In the genomic region with DNA sequence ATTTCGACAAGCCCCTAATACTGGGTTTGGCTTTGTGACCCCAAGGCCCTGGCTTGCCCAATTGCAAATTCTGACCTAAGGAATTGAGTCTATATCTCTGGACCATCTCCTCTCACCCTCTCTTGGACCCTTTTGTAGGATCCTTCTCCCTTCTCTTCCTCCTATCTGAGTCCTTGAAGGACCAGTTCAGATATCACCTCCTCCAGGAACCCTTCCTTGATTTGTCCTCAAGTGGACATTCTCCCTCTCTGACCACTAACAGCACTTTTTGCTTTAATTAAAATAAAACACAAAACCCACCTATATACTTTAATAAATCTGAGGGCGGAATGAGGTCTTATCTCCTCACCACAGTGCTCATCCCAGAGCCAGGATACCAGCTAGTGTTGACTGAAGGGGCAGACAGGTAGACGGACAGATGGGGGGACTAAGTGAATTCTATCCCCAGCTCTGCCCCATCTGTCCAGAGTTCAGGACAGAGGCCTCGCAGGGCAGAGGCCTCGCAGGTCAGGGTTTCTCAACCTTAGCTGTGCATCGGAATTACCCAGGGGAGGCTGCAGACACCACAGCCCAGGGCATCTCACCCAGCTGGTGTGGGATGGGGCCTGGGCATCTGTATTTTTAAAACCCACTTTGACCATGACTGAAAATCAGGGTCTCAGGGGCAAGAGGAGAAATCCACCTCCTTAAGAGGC, we compare ENCODE assay signal across 14 cellular contexts. TPM values are rescaled to one million over a fixed set of nuclear protein-coding genes. Genes with fewer than 3 reads are reported as not detected.
DNase-seq lines count a peak whose midpoint lies in the region; ATAC-seq, FAIRE-seq and TF ChIP-seq lines count a peak whose summit lies in the region.
"Had no signal": no experiment of that assay in that cellular context is flagged by ENCODE, and none has a peak within 500 bp of the region (broad histone marks: within the 10 kb centered on the region; RNA-seq: fewer than 3 reads in every experiment).

No MANE protein-coding gene starts in this region.

- ATAC-seq in HepG2 (peak; percentile 39), right lobe of liver (no peak), pancreas (no peak), GM21529 (IDR thresholded peaks at IDR 0.05; ENCODE audit: unreplicated experiment) (no peak)

- H3K9ac ChIP-seq in HepG2 (ENCODE audit: insufficient read depth, low read depth, low read length): peak overlapping the region; percentile 25
- H3K9ac ChIP-seq: parathyroid adenoma had no signal

- CTCF ChIA-PET in HepG2 (lab: Yijun Ruan, JAX; ENCODE audit: low intra/inter-chr PET ratio, low total read pairs): interaction anchor here (1.8 to 2.0 kb wide), 2 partner anchors 12 kb away, joined by 8 read pairs; partner anchors contain the start of gene ACBD4

- TF ChIP-seq POLR2A in HepG2 (IDR thresholded peaks at IDR 0.05; ENCODE audit: insufficient read depth in 1 of 2, low read depth in 2 of 2, low read length in 2 of 2) (no peak), right lobe of liver (IDR thresholded peaks at IDR 0.05) (no peak), vagina (IDR thresholded peaks at IDR 0.05) (no peak)

- in situ Hi-C loops in HepG2 (cut with HindIII; ENCODE audit: extremely low pct_ligation_motif_present, low pct_unique_long_range_greater_than_20kb): no loop called here

- BruUV-seq in HepG2 (replicated peaks; lab: Mats Ljungman, UMichigan): no TSS peak

- POLR2A ChIA-PET in HepG2 (lab: Yijun Ruan, JAX): interaction anchor here (0.7 to 5.1 kb wide), 10 partner anchors 9 to 79 kb away, joined by 3 to 27 read pairs (median 5); partner anchors contain the start of genes ACBD4, HEXIM1, HEXIM2 and NMT1

- peak overlapping the region in 1 of 3 experiments; percentile 31; a peak in 2 of 6 replicates for H3K4me3 ChIP-seq in HepG2 (replicated peaks in 1 of 3; ENCODE audit: insufficient read depth in 1 of 3, low read depth in 2 of 3, low read length in 3 of 3)
- no peak overlapping the region for H3K4me3 ChIP-seq in right lobe of liver
- no peak overlapping the region for H3K4me3 ChIP-seq in vagina
- H3K4me3 ChIP-seq in pancreas: no peak overlapping the region

- H3K4me3 Mint-ChIP-seq in osteocyte (ENCODE audit: unreplicated experiment): no peak overlapping the region
- H3K4me3 Mint-ChIP-seq: immature natural killer cell had no signal

- intact Hi-C loops in HepG2 (cut with micrococcal nuclease; ENCODE audit: unreplicated experiment): no loop called here
- intact Hi-C loops in right lobe of liver (cut with DNase I): loop anchor here (10.0 kb wide), 2 partner anchors 198 to 208 kb away; partner anchors contain the start of gene GFAP (in 1 of the 2)
- intact Hi-C loops in vagina (cut with DNase I): no loop called here
- intact Hi-C loops in pancreas (cut with DNase I): no loop called here

- H3K4me1 ChIP-seq in HepG2 (ENCODE audit: insufficient read depth, low read length): peaks cover 58% of the 10 kb centered on the region
- H3K4me1 ChIP-seq in right lobe of liver: no peaks in the 10 kb centered on the region
- peaks cover 44% of the 10 kb centered on the region for H3K4me1 ChIP-seq in vagina
- peaks cover 0 to 5% (median 0%) of the 10 kb centered on the region in 3 donors for H3K4me1 ChIP-seq in pancreas

- peak; percentile 35 for DNase-seq in HepG2 (ENCODE audit: low spot score)
- DNase-seq in right lobe of liver: no peak
- DNase-seq in epithelial cell of prostate (ENCODE audit: low read depth, low spot score): no peak
- no peak for DNase-seq in osteocyte (ENCODE audit: extremely low spot score, unreplicated experiment)
- DNase-seq in vagina (ENCODE audit: extremely low spot score in 2 of 2): no peak
- no peak for DNase-seq in pancreas
- no peak for DNase-seq in AML-193 (lab: John Stamatoyannopoulos, UW)
- DNase-seq: NCI-H146, NCI-H446, WERI-Rb-1 had no signal

- H3K4me2 ChIP-seq in HepG2 (ENCODE audit: low read depth, low read length): peak overlapping the region; percentile 78

- TF ChIP-seq RAD21 in HepG2 (CRISPR knock-in tag; IDR thresholded peaks at IDR 0.05): no peak

- H3K27me3 ChIP-seq in HepG2 (ENCODE audit: control insufficient read depth in 1 of 2, insufficient read depth in 2 of 2, low read length in 2 of 2) (no peaks in the 10 kb centered on the region), right lobe of liver (no peaks in the 10 kb centered on the region), vagina (no peaks in the 10 kb centered on the region), pancreas (no peaks in the 10 kb centered on the region)

- H3K27ac ChIP-seq in HepG2 (ENCODE audit: extremely low read length, insufficient read depth, low read length): peak overlapping the region; percentile 25
- no peak overlapping the region for H3K27ac ChIP-seq in right lobe of liver
- peak overlapping the region; percentile 94 for H3K27ac ChIP-seq in epithelial cell of prostate
- peak overlapping the region; percentile 88 for H3K27ac ChIP-seq in vagina
- H3K27ac ChIP-seq in pancreas: no peak overlapping the region
- H3K27ac ChIP-seq: parathyroid adenoma, WERI-Rb-1 had no signal

- H3K27ac Mint-ChIP-seq in osteocyte (ENCODE audit: unreplicated experiment): peak overlapping the region; percentile 76

- no peaks in the 10 kb centered on the region for H3K79me2 ChIP-seq in HepG2 (ENCODE audit: insufficient read depth, low read length)
- H3K79me2 ChIP-seq: parathyroid adenoma had no signal

- H3K9me3 Mint-ChIP-seq in osteocyte (ENCODE audit: unreplicated experiment): no peaks in the 10 kb centered on the region
- H3K9me3 Mint-ChIP-seq: immature natural killer cell had no signal

- TF ChIP-seq EP300 in HepG2 (IDR thresholded peaks at IDR 0.05; ENCODE audit: low read depth in 2 of 2, low read length in 2 of 2): 0 out of 4 replicates have a peak, but pooled peaks of 1 of the 2 experiments have one; percentile 26
- no peak for TF ChIP-seq EP300 in HepG2 (CRISPR knock-in tag; IDR thresholded peaks at IDR 0.05; ENCODE audit: borderline replicate concordance)

- no peak for TF ChIP-seq CTCF in HepG2 (CRISPR knock-in tag; IDR thresholded peaks at IDR 0.05)
- no peak for TF ChIP-seq CTCF in right lobe of liver (IDR thresholded peaks at IDR 0.05)
- TF ChIP-seq CTCF in osteocyte (IDR thresholded peaks at IDR 0.05): no peak
- TF ChIP-seq CTCF in vagina (IDR thresholded peaks at IDR 0.05): no peak
- no peak for TF ChIP-seq CTCF in pancreas (IDR thresholded peaks at IDR 0.05)

- H3K36me3 Mint-ChIP-seq in osteocyte (ENCODE audit: unreplicated experiment): peaks cover 5% of the 10 kb centered on the region
- H3K36me3 Mint-ChIP-seq: immature natural killer cell had no signal

- H3K9me3 ChIP-seq in HepG2 (ENCODE audit: low read length) (no peaks in the 10 kb centered on the region), right lobe of liver (no peaks in the 10 kb centered on the region), vagina (no peaks in the 10 kb centered on the region), pancreas (no peaks in the 10 kb centered on the region)

- WGBS in HepG2 (ENCODE audit: low lambda C conversion rate): 23% methylated on average over 4 of the region's 6 CpGs
- WGBS in right lobe of liver (ENCODE audit: insufficient coverage, low coverage, low lambda C conversion rate, missing lambda C conversion rate): 68% methylated on average over 4 of the region's 6 CpGs
- WGBS in pancreas, 2 donors: 82 to 87% methylated on average over 6 of the region's 6 CpGs

- no peaks in the 10 kb centered on the region for H4K20me1 ChIP-seq in HepG2 (ENCODE audit: insufficient read depth, low read length)

- peaks cover 59% of the 10 kb centered on the region for H3K4me1 Mint-ChIP-seq in osteocyte (ENCODE audit: unreplicated experiment)
- H3K4me1 Mint-ChIP-seq: immature natural killer cell had no signal

- no peak overlapping the region for H2AFZ ChIP-seq in HepG2 (ENCODE audit: low read length)
- H2AFZ ChIP-seq: parathyroid adenoma had no signal

- H3K36me3 ChIP-seq in HepG2 (replicated peaks in 1 of 2; ENCODE audit: control insufficient read depth in 1 of 2, insufficient read depth in 2 of 2, low read length in 2 of 2) (peaks cover 0 to 4% of the 10 kb centered on the region in 2 experiments; a peak in 1 of 5 replicates), right lobe of liver (no peaks in the 10 kb centered on the region), vagina (peaks cover 0 to 9% of the 10 kb centered on the region in 2 donors), pancreas (no peaks in the 10 kb centered on the region)

- FAIRE-seq in HepG2 (lab: Jason Lieb, UNC) (peak; percentile 85), pancreas (lab: Jason Lieb, UNC) (no peak)
- FAIRE-seq: GM12892 had no signal

- H3K27me3 Mint-ChIP-seq in osteocyte (ENCODE audit: unreplicated experiment): no peaks in the 10 kb centered on the region

RNA-seq across cellular contexts. Expression of gene PLCD3, which starts 9.1 kb away (rescaled TPM):
- 5.5 and 11.3 TPM in 2 replicates for total RNA-seq in HepG2 (2016; rRNA removed; fragmentation: Illumina TruSeq; extraction: Trizol)
- total RNA-seq in HepG2 (2016; cell fraction: cytosol; rRNA removed; fragmentation: Illumina TruSeq; extraction: Trizol; ENCODE audit: low read depth): 5.6 and 8.7 TPM in 2 replicates
- 6.2 and 9.4 TPM in 2 replicates for total RNA-seq in HepG2 (2016; cell fraction: insoluble cytoplasmic fraction; rRNA removed; fragmentation: Illumina TruSeq; extraction: Trizol)
- total RNA-seq in HepG2 (2016; cell fraction: membrane; rRNA removed; fragmentation: Illumina TruSeq; extraction: Trizol): 23.5 and 28.9 TPM in 2 replicates
- total RNA-seq in HepG2 (2016; cell fraction: nucleus; rRNA removed; fragmentation: Illumina TruSeq; extraction: Trizol): 4.2 and 4.3 TPM in 2 replicates
- polyA plus RNA-seq in HepG2 (2011; rRNA removed): 39.1 and 46.1 TPM in 2 replicates
- polyA plus RNA-seq in HepG2 (2011; cell fraction: cytosol; rRNA removed): 28.6 and 40.9 TPM in 2 replicates
- polyA plus RNA-seq in HepG2 (2011; cell fraction: nucleus; rRNA removed): 37.4 and 43.6 TPM in 2 replicates
- 8.5 and 22.4 TPM in 2 replicates for polyA plus RNA-seq in HepG2 (2012)
- 17.4 and 19.5 TPM in 2 replicates for polyA plus RNA-seq in HepG2 (2016; cell fraction: cytosol; fragmentation: Illumina TruSeq; extraction: Trizol; ENCODE audit: low read depth)
- 14.0 and 24.9 TPM in 2 replicates for polyA plus RNA-seq in HepG2 (2016; cell fraction: insoluble cytoplasmic fraction; fragmentation: Illumina TruSeq; extraction: Trizol; ENCODE audit: low read depth)
- polyA plus RNA-seq in HepG2 (2016; cell fraction: membrane; fragmentation: Illumina TruSeq; extraction: Trizol; ENCODE audit: low read depth): 30.5 and 46.5 TPM in 2 replicates
- 24.9 and 28.4 TPM in 2 replicates for polyA plus RNA-seq in HepG2 (2016; cell fraction: nucleus; fragmentation: Illumina TruSeq; extraction: Trizol; ENCODE audit: insufficient read depth, low read depth)
- 68.8 and 256 TPM in 2 replicates for polyA minus RNA-seq in HepG2 (2011; rRNA and poly(A)+ RNA removed; ENCODE audit: low replicate concordance)
- polyA minus RNA-seq in HepG2 (2011; cell fraction: cytosol; rRNA and poly(A)+ RNA removed): 26.0 and 39.9 TPM in 2 replicates
- polyA minus RNA-seq in HepG2 (2011; cell fraction: nucleus; rRNA and poly(A)+ RNA removed): 13.4 and 15.7 TPM in 2 replicates
- 10 to 100 TPM in 1 of 6 experiments, 1 to 10 TPM in 5; 2.0 to 26.4 (median 3.0) TPM for total RNA-seq in right lobe of liver
- 92.3 and 111 TPM in 2 replicates for total RNA-seq in osteocyte
- total RNA-seq in vagina: 34.1 TPM
- 1 to 10 TPM; 4.6 to 9.9 (median 8.0) TPM for total RNA-seq in pancreas
- polyA plus RNA-seq in pancreas: 10 to 100 TPM in 1 of 2 donors, 1 to 10 TPM in 1; 8.2 to 10.6 TPM

RNA-seq across cellular contexts. Expression of gene ACBD4, which starts 12.3 kb away (rescaled TPM):
- total RNA-seq in HepG2 (2016; rRNA removed; fragmentation: Illumina TruSeq; extraction: Trizol): 8.8 and 16.1 TPM in 2 replicates
- 8.0 and 13.0 TPM in 2 replicates for total RNA-seq in HepG2 (2016; cell fraction: cytosol; rRNA removed; fragmentation: Illumina TruSeq; extraction: Trizol; ENCODE audit: low read depth)
- total RNA-seq in HepG2 (2016; cell fraction: insoluble cytoplasmic fraction; rRNA removed; fragmentation: Illumina TruSeq; extraction: Trizol): 9.5 and 14.6 TPM in 2 replicates
- 12.4 and 18.3 TPM in 2 replicates for total RNA-seq in HepG2 (2016; cell fraction: membrane; rRNA removed; fragmentation: Illumina TruSeq; extraction: Trizol)
- total RNA-seq in HepG2 (2016; cell fraction: nucleus; rRNA removed; fragmentation: Illumina TruSeq; extraction: Trizol): 15.2 and 17.1 TPM in 2 replicates
- polyA plus RNA-seq in HepG2 (2011; rRNA removed): 26.9 and 34.1 TPM in 2 replicates
- 12.2 and 17.4 TPM in 2 replicates for polyA plus RNA-seq in HepG2 (2011; cell fraction: cytosol; rRNA removed)
- 71.5 and 77.5 TPM in 2 replicates for polyA plus RNA-seq in HepG2 (2011; cell fraction: nucleus; rRNA removed)
- 16.9 and 20.5 TPM in 2 replicates for polyA plus RNA-seq in HepG2 (2012)
- polyA plus RNA-seq in HepG2 (2016; cell fraction: cytosol; fragmentation: Illumina TruSeq; extraction: Trizol; ENCODE audit: low read depth): 9.2 and 14.3 TPM in 2 replicates
- 9.9 and 13.7 TPM in 2 replicates for polyA plus RNA-seq in HepG2 (2016; cell fraction: insoluble cytoplasmic fraction; fragmentation: Illumina TruSeq; extraction: Trizol; ENCODE audit: low read depth)
- 10.5 and 15.2 TPM in 2 replicates for polyA plus RNA-seq in HepG2 (2016; cell fraction: membrane; fragmentation: Illumina TruSeq; extraction: Trizol; ENCODE audit: low read depth)
- polyA plus RNA-seq in HepG2 (2016; cell fraction: nucleus; fragmentation: Illumina TruSeq; extraction: Trizol; ENCODE audit: insufficient read depth, low read depth): 36.2 and 39.6 TPM in 2 replicates
- 6.9 and 21.9 TPM in 2 replicates for polyA minus RNA-seq in HepG2 (2011; rRNA and poly(A)+ RNA removed; ENCODE audit: low replicate concordance)
- polyA minus RNA-seq in HepG2 (2011; cell fraction: cytosol; rRNA and poly(A)+ RNA removed): 8.3 and 8.4 TPM in 2 replicates
- polyA minus RNA-seq in HepG2 (2011; cell fraction: nucleus; rRNA and poly(A)+ RNA removed): 26.9 and 36.2 TPM in 2 replicates
- 10 to 100 TPM; 24.0 to 78.9 (median 56.9) TPM for total RNA-seq in right lobe of liver
- total RNA-seq in osteocyte: 8.1 and 10.6 TPM in 2 replicates
- 18.9 TPM for total RNA-seq in vagina
- total RNA-seq in pancreas: 10 to 100 TPM; 10.6 to 17.8 (median 12.1) TPM
- polyA plus RNA-seq in pancreas: 10 to 100 TPM; 37.3 to 39.0 TPM

RNA-seq across cellular contexts. Expression of gene HEXIM1, which starts 25.1 kb away (rescaled TPM):
- total RNA-seq in HepG2 (2016; rRNA removed; fragmentation: Illumina TruSeq; extraction: Trizol) (10.5 and 14.8 TPM in 2 replicates), right lobe of liver (10 to 100 TPM; 14.0 to 27.1 (median 19.6) TPM), osteocyte (42.0 and 44.5 TPM in 2 replicates), vagina (27.5 TPM), pancreas (10 to 100 TPM in 5 of 6 donors, 1 to 10 TPM in 1; 6.8 to 16.2 (median 12.0) TPM)
- total RNA-seq in HepG2 (2016; cell fraction: cytosol; rRNA removed; fragmentation: Illumina TruSeq; extraction: Trizol; ENCODE audit: low read depth): 2.7 and 3.3 TPM in 2 replicates
- 11.7 and 13.0 TPM in 2 replicates for total RNA-seq in HepG2 (2016; cell fraction: insoluble cytoplasmic fraction; rRNA removed; fragmentation: Illumina TruSeq; extraction: Trizol)
- 8.9 and 9.5 TPM in 2 replicates for total RNA-seq in HepG2 (2016; cell fraction: membrane; rRNA removed; fragmentation: Illumina TruSeq; extraction: Trizol)
- 13.8 and 14.0 TPM in 2 replicates for total RNA-seq in HepG2 (2016; cell fraction: nucleus; rRNA removed; fragmentation: Illumina TruSeq; extraction: Trizol)
- polyA plus RNA-seq in HepG2 (2011; rRNA removed) (16.3 and 16.6 TPM in 2 replicates), pancreas (10 to 100 TPM; 10.9 to 17.2 TPM)
- polyA plus RNA-seq in HepG2 (2011; cell fraction: cytosol; rRNA removed): 13.7 and 14.0 TPM in 2 replicates
- polyA plus RNA-seq in HepG2 (2011; cell fraction: nucleus; rRNA removed): 34.1 and 37.3 TPM in 2 replicates
- 17.5 and 20.8 TPM in 2 replicates for polyA plus RNA-seq in HepG2 (2012)
- 2.7 and 3.3 TPM in 2 replicates for polyA plus RNA-seq in HepG2 (2016; cell fraction: cytosol; fragmentation: Illumina TruSeq; extraction: Trizol; ENCODE audit: low read depth)
- polyA plus RNA-seq in HepG2 (2016; cell fraction: insoluble cytoplasmic fraction; fragmentation: Illumina TruSeq; extraction: Trizol; ENCODE audit: low read depth): 36.1 and 41.5 TPM in 2 replicates
- 10.3 and 12.9 TPM in 2 replicates for polyA plus RNA-seq in HepG2 (2016; cell fraction: membrane; fragmentation: Illumina TruSeq; extraction: Trizol; ENCODE audit: low read depth)
- 51.0 and 51.8 TPM in 2 replicates for polyA plus RNA-seq in HepG2 (2016; cell fraction: nucleus; fragmentation: Illumina TruSeq; extraction: Trizol; ENCODE audit: insufficient read depth, low read depth)
- polyA minus RNA-seq in HepG2 (2011; rRNA and poly(A)+ RNA removed; ENCODE audit: low replicate concordance): 8.8 and 11.0 TPM in 2 replicates
- 10.7 and 11.5 TPM in 2 replicates for polyA minus RNA-seq in HepG2 (2011; cell fraction: cytosol; rRNA and poly(A)+ RNA removed)
- polyA minus RNA-seq in HepG2 (2011; cell fraction: nucleus; rRNA and poly(A)+ RNA removed): 17.1 and 27.5 TPM in 2 replicates

RNA-seq across cellular contexts. Expression of gene HEXIM2, which starts 38.5 kb away (rescaled TPM):
- total RNA-seq in HepG2 (2016; rRNA removed; fragmentation: Illumina TruSeq; extraction: Trizol) (27.1 and 30.8 TPM in 2 replicates), right lobe of liver (10 to 100 TPM in 1 of 6 experiments, 1 to 10 TPM in 5; 2.6 to 13.5 (median 5.4) TPM), osteocyte (6.4 and 9.8 TPM in 2 replicates), vagina (9.8 TPM), pancreas (1 to 10 TPM; 4.0 to 8.3 (median 6.2) TPM)
- total RNA-seq in HepG2 (2016; cell fraction: cytosol; rRNA removed; fragmentation: Illumina TruSeq; extraction: Trizol; ENCODE audit: low read depth): 22.3 and 23.3 TPM in 2 replicates
- total RNA-seq in HepG2 (2016; cell fraction: insoluble cytoplasmic fraction; rRNA removed; fragmentation: Illumina TruSeq; extraction: Trizol): 26.7 and 27.9 TPM in 2 replicates
- 25.8 and 28.7 TPM in 2 replicates for total RNA-seq in HepG2 (2016; cell fraction: membrane; rRNA removed; fragmentation: Illumina TruSeq; extraction: Trizol)
- 13.7 and 16.4 TPM in 2 replicates for total RNA-seq in HepG2 (2016; cell fraction: nucleus; rRNA removed; fragmentation: Illumina TruSeq; extraction: Trizol)
- polyA plus RNA-seq in HepG2 (2011; rRNA removed) (31.8 and 32.4 TPM in 2 replicates), pancreas (10 to 100 TPM in 1 of 2 donors, 1 to 10 TPM in 1; 7.3 to 10.9 TPM)
- 32.2 and 44.9 TPM in 2 replicates for polyA plus RNA-seq in HepG2 (2011; cell fraction: cytosol; rRNA removed)
- 22.5 and 27.3 TPM in 2 replicates for polyA plus RNA-seq in HepG2 (2011; cell fraction: nucleus; rRNA removed)
- polyA plus RNA-seq in HepG2 (2012): 22.2 and 24.9 TPM in 2 replicates
- 14.6 and 18.5 TPM in 2 replicates for polyA plus RNA-seq in HepG2 (2016; cell fraction: cytosol; fragmentation: Illumina TruSeq; extraction: Trizol; ENCODE audit: low read depth)
- polyA plus RNA-seq in HepG2 (2016; cell fraction: insoluble cytoplasmic fraction; fragmentation: Illumina TruSeq; extraction: Trizol; ENCODE audit: low read depth): 35.4 and 36.8 TPM in 2 replicates
- polyA plus RNA-seq in HepG2 (2016; cell fraction: membrane; fragmentation: Illumina TruSeq; extraction: Trizol; ENCODE audit: low read depth): 19.7 and 26.6 TPM in 2 replicates
- polyA plus RNA-seq in HepG2 (2016; cell fraction: nucleus; fragmentation: Illumina TruSeq; extraction: Trizol; ENCODE audit: insufficient read depth, low read depth): 36.3 and 37.9 TPM in 2 replicates
- polyA minus RNA-seq in HepG2 (2011; rRNA and poly(A)+ RNA removed; ENCODE audit: low replicate concordance): 9.1 and 26.8 TPM in 2 replicates
- 17.8 and 20.5 TPM in 2 replicates for polyA minus RNA-seq in HepG2 (2011; cell fraction: cytosol; rRNA and poly(A)+ RNA removed)
- polyA minus RNA-seq in HepG2 (2011; cell fraction: nucleus; rRNA and poly(A)+ RNA removed): 12.4 and 13.2 TPM in 2 replicates

Comparison
In these comparisons a context has a peak if more than half of its experiments do, and no peak if none do; other contexts are left out.
1. H3K27ac ChIP-seq: peak in HepG2 (single experiment), epithelial cell of prostate (single experiment) and vagina (single experiment); none in right lobe of liver (0 of 3) and pancreas (0 of 4).
2. intact Hi-C loops: an anchor here in right lobe of liver (10.0 kb wide); none called in HepG2, vagina and pancreas.